In the genomic region with DNA sequence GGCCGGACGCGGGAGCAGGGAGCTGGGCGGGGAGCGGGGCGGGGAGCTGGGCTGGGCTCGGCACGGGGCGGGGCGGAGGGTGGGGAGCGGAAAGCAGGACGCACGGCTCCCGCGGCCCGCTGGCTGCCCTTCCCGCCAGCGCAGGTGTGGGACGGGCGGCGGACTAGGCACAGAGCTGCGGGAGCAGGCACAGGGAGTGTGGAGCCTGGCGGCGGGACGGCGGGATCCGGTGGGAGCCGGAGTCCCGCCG, we compare ENCODE assay signal across 8 cellular contexts. TPM values are rescaled to one million over a fixed set of nuclear protein-coding genes. Genes with fewer than 3 reads are reported as not detected.
DNase-seq lines count a peak whose midpoint lies in the region; ATAC-seq and TF ChIP-seq lines count a peak whose summit lies in the region.

IMPA2 (plus strand) TSS at position 125 of the 250 bp plus-strand sequence. CDS start 163 bp downstream, outside the sequence.

- no peak for TF ChIP-seq CTCF in C4-2B (conservative IDR thresholded peaks at IDR 0.05)
- TF ChIP-seq CTCF in fibroblast of pulmonary artery (IDR thresholded peaks at IDR 0.05; ENCODE audit: low read length, missing control alignments) = no peak
- no peak for TF ChIP-seq CTCF in parathyroid adenoma (IDR thresholded peaks at IDR 0.05)

- peak within 1 kb of the TSS; percentile 32 for H3K9ac ChIP-seq in parathyroid adenoma

- peak within 1 kb of the TSS; percentile 95 for H2AFZ ChIP-seq in parathyroid adenoma

- peak within 1 kb of the TSS; percentile 92 for H3K4me2 ChIP-seq in parathyroid adenoma (ENCODE audit: low read length)

- no peaks in the 10 kb centered on the region for H3K79me2 ChIP-seq in parathyroid adenoma

- H3K27ac ChIP-seq in C4-2B (peak within 1 kb of the TSS; percentile 97), parathyroid adenoma (peak within 1 kb of the TSS; percentile 78)

- no peaks in the 10 kb centered on the region for H3K27me3 ChIP-seq in parathyroid adenoma (ENCODE audit: control insufficient read depth, insufficient read depth, low read length)

- H3K36me3 ChIP-seq in parathyroid adenoma (ENCODE audit: control insufficient read depth, insufficient read depth, low read length) = no peaks in the 10 kb centered on the region

- H3K4me3 ChIP-seq in fibroblast of pulmonary artery (replicated peaks; ENCODE audit: low read depth, low read length) = peak within 1 kb of the TSS; percentile 60
- H3K4me3 ChIP-seq in parathyroid adenoma (ENCODE audit: low read depth, low read length) = peak within 1 kb of the TSS; percentile 68

- no peak for DNase-seq in RPMI7951 (ENCODE audit: low read depth)
- no peak for DNase-seq in fibroblast of pulmonary artery (ENCODE audit: low read depth)
- no peak for DNase-seq in stimulated activated CD4-positive, alpha-beta T cell treated with anti-CD3 and anti-CD28 coated beads, Interleukin-4, amount 100 ng/mL, for 4 hours
- DNase-seq in NCI-H1092 treated with DMSO at 0.1 percent for 48 hours (lab: John Stamatoyannopoulos, UW) = no peak
- DNase-seq in head of caudate nucleus = no peak

- intact Hi-C loops in head of caudate nucleus (cut with DNase I) = loop anchor here (5.0 kb wide), 1 partner anchor 34 kb away; no protein-coding TSS in a partner anchor

- peaks cover 4% of the 10 kb centered on the region for H3K4me1 ChIP-seq in parathyroid adenoma

- H3K9me3 ChIP-seq in parathyroid adenoma (ENCODE audit: control insufficient read depth, low read length) = no peaks in the 10 kb centered on the region

- ATAC-seq in GM21723 (IDR thresholded peaks at IDR 0.05; ENCODE audit: unreplicated experiment) = peak; percentile 47

RNA-seq across cellular contexts. Expression of gene IMPA2, which starts in this region (rescaled TPM):
- 10.0 and 10.2 TPM in 2 replicates for total RNA-seq in RPMI7951 (2014; rRNA removed; shearing (Covaris generic))
